ENCODE assay signal across 9 cellular contexts in genomic region chr11:3984896-3985295, GRCh38.
DNase-seq lines count a peak whose midpoint lies in the region; ATAC-seq, FAIRE-seq and TF ChIP-seq lines count a peak whose summit lies in the region.
"Had no signal": no experiment of that assay in that cellular context is flagged by ENCODE, and none has a peak within 500 bp of the region (broad histone marks: within the 10 kb centered on the region; RNA-seq: fewer than 3 reads in every experiment).

No MANE protein-coding gene starts in this region.

- H3T11ph ChIP-seq in H9 (ENCODE audit: low read length), result no peak overlapping the region

- no peaks in the 10 kb centered on the region for H3K23me2 ChIP-seq in H9 (ENCODE audit: insufficient read length, low read depth, low read length, poor library complexity, severe bottlenecking)

- H3K4ac ChIP-seq in H9 (ENCODE audit: low read depth, low read length), result no peak overlapping the region

- TF ChIP-seq CTCF in H9 (conservative IDR thresholded peaks at IDR 0.05), result peak; percentile 46; the same call in 2 of the 3 replicates
- TF ChIP-seq CTCF in pancreas (IDR thresholded peaks at IDR 0.05), result no peak

- H3K27ac Mint-ChIP-seq in H9, result no peak overlapping the region
- peak overlapping the region; percentile 10 for H3K27ac Mint-ChIP-seq in dendritic cell treated with granulocyte-macrophage colony-stimulating factor and Interleukin-4, amounts not matched to agents 40 ng/mL and 50 ng/mL, for 4 days

- no peaks in the 10 kb centered on the region for H3K4me1 ChIP-seq in H9 (ENCODE audit: insufficient read depth, low read length)
- H3K4me1 ChIP-seq in pancreas, result peaks cover 0 to 13% (median 4%) of the 10 kb centered on the region in 3 donors

- H2BK5ac ChIP-seq in H9 (ENCODE audit: insufficient read length, low read length), result no peak overlapping the region

- H3K4me3 ChIP-seq in pancreas, result no peak overlapping the region

- no peaks in the 10 kb centered on the region for H3K79me1 ChIP-seq in H9 (ENCODE audit: insufficient read depth, low read depth, low read length, poor library complexity, severe bottlenecking)

- H3K9me3 ChIP-seq in H9 (ENCODE audit: control insufficient read depth, low read depth, low read length) (no peaks in the 10 kb centered on the region), pancreas (no peaks in the 10 kb centered on the region)

- peak; percentile 24 for DNase-seq in H9
- DNase-seq in activated CD4-positive, alpha-beta T cell treated with anti-CD3 and anti-CD28 coated beads, Interleukin-2, amount 50 U/mL, for 4 hours, result peak; percentile 24 to 50
- peak; percentile 43 for DNase-seq in stimulated activated CD4-positive, alpha-beta T cell treated with anti-CD3 and anti-CD28 coated beads, Interleukin-4, amount 100 ng/mL, for 24 hours
- no peak for DNase-seq in superior temporal gyrus (ENCODE audit: extremely low spot score)
- no peak for DNase-seq in pancreas
- no peak for DNase-seq in T-helper 9 cell

- H3K79me2 ChIP-seq in H9 (ENCODE audit: insufficient read depth, low read length), result no peaks in the 10 kb centered on the region

- no peak overlapping the region for H3K18ac ChIP-seq in H9 (ENCODE audit: insufficient read length, low read depth, low read length)

- H2BK120ac ChIP-seq in H9 (ENCODE audit: low read depth, low read length, poor library complexity, severe bottlenecking), result no peak overlapping the region

- no peak overlapping the region for H2AK5ac ChIP-seq in H9 (ENCODE audit: insufficient read length, low read length)

- H3K27me3 ChIP-seq in H9 (ENCODE audit: insufficient read depth, low read length) (no peaks in the 10 kb centered on the region), pancreas (no peaks in the 10 kb centered on the region)

- H3K9ac ChIP-seq in H9 (ENCODE audit: extremely low read depth, insufficient read length, low read length), result no peak overlapping the region

- no peaks in the 10 kb centered on the region for H3K27me3 Mint-ChIP-seq in H9 (ENCODE audit: low read depth)
- no peaks in the 10 kb centered on the region for H3K27me3 Mint-ChIP-seq in dendritic cell treated with granulocyte-macrophage colony-stimulating factor and Interleukin-4, amounts not matched to agents 40 ng/mL and 50 ng/mL, for 4 days

- H3K14ac ChIP-seq in H9 (ENCODE audit: insufficient read depth, low read length), result no peak overlapping the region

- H3K23ac ChIP-seq in H9 (ENCODE audit: insufficient read length, low read depth, low read length), result no peak overlapping the region

- no peak overlapping the region for H3K4me3 Mint-ChIP-seq in H9
- H3K4me3 Mint-ChIP-seq in dendritic cell treated with granulocyte-macrophage colony-stimulating factor and Interleukin-4, amounts not matched to agents 40 ng/mL and 50 ng/mL, for 4 days, result no peak overlapping the region

- no peak overlapping the region for H3K56ac ChIP-seq in H9 (ENCODE audit: insufficient read length, low read depth, low read length)

- H4K8ac ChIP-seq in H9 (replicated peaks; ENCODE audit: insufficient read length, low read depth, low read length), result no peak overlapping the region

- H2BK15ac ChIP-seq in H9 (ENCODE audit: low read depth, low read length), result no peak overlapping the region

- H3K4me2 ChIP-seq in H9 (ENCODE audit: insufficient read depth, insufficient read length, low read length), result no peak overlapping the region

- no peak overlapping the region for H2AFZ ChIP-seq in H9 (ENCODE audit: low read length)

- H4K20me1 ChIP-seq in H9 (ENCODE audit: control insufficient read depth, insufficient read depth, insufficient read length), result no peaks in the 10 kb centered on the region

- no peaks in the 10 kb centered on the region for H3K36me3 ChIP-seq in pancreas

- H4K5ac ChIP-seq in H9 (ENCODE audit: insufficient read length, low read depth, low read length), result no peak overlapping the region

- no peak overlapping the region for H3K27ac ChIP-seq in H9 (ENCODE audit: insufficient read length, low read depth, low read length)
- no peak overlapping the region for H3K27ac ChIP-seq in pancreas

- intact Hi-C loops in dendritic cell treated with granulocyte-macrophage colony-stimulating factor and Interleukin-4, amounts not matched to agents 40 ng/mL and 50 ng/mL, for 4 days (cut with micrococcal nuclease), result no loop called here
- intact Hi-C loops in pancreas (cut with DNase I), result no loop called here

- no peak overlapping the region for H4K91ac ChIP-seq in H9 (ENCODE audit: insufficient read length, low read depth, low read length)

- H2BK20ac ChIP-seq in H9 (ENCODE audit: low read depth, low read length, poor library complexity, severe bottlenecking), result no peak overlapping the region

- no peak for ATAC-seq in pancreas
- no peak for ATAC-seq in HG02798 (IDR thresholded peaks at IDR 0.05; ENCODE audit: poor library complexity, unreplicated experiment)

- no CpG with 5 or more reads among the region's 5 CpGs for WGBS in H9 (ENCODE audit: extremely low coverage, insufficient read length, low lambda C conversion rate)
- 81 to 83% methylated on average over 5 of the region's 5 CpGs for WGBS in pancreas, 2 donors

- no peak overlapping the region for H2BK12ac ChIP-seq in H9 (ENCODE audit: insufficient read length, low read depth, low read length)

- H3K9me3 Mint-ChIP-seq in H9, result no peaks in the 10 kb centered on the region
- H3K9me3 Mint-ChIP-seq in dendritic cell treated with granulocyte-macrophage colony-stimulating factor and Interleukin-4, amounts not matched to agents 40 ng/mL and 50 ng/mL, for 4 days, result peaks cover 8% of the 10 kb centered on the region

- H3K4me1 Mint-ChIP-seq in H9, result peaks cover 4 to 10% of the 10 kb centered on the region in 2 experiments; a peak in 3 of 4 replicates
- peaks cover 18% of the 10 kb centered on the region for H3K4me1 Mint-ChIP-seq in dendritic cell treated with granulocyte-macrophage colony-stimulating factor and Interleukin-4, amounts not matched to agents 40 ng/mL and 50 ng/mL, for 4 days (ENCODE audit: low read depth)

- no peak for FAIRE-seq in pancreas (lab: Jason Lieb, UNC)
- FAIRE-seq: islet of Langerhans had no signal

- no peaks in the 10 kb centered on the region for H3K36me3 Mint-ChIP-seq in H9 (ENCODE audit: insufficient read depth in 1 of 3, low read depth in 3 of 3)
- peaks cover 27% of the 10 kb centered on the region for H3K36me3 Mint-ChIP-seq in dendritic cell treated with granulocyte-macrophage colony-stimulating factor and Interleukin-4, amounts not matched to agents 40 ng/mL and 50 ng/mL, for 4 days (ENCODE audit: low read depth)

Comparison
In these comparisons a context has a peak if more than half of its experiments do, and no peak if none do; other contexts are left out.
1. DNase-seq: peak in H9 (single experiment), activated CD4-positive, alpha-beta T cell treated with anti-CD3 and anti-CD28 coated beads, Interleukin-2, amount 50 U/mL, for 4 hours (2 of 2) and stimulated activated CD4-positive, alpha-beta T cell treated with anti-CD3 and anti-CD28 coated beads, Interleukin-4, amount 100 ng/mL, for 24 hours (single experiment); none in superior temporal gyrus (single experiment), pancreas (0 of 6) and T-helper 9 cell (single experiment).